23 cellular contexts compared by ENCODE assay signal in genomic region chr15:77371850-77372249, GRCh38.
"Had no signal": no experiment of that assay in that cellular context is flagged by ENCODE, and none has a peak within 500 bp of the region (broad histone marks: within the 10 kb centered on the region; RNA-seq: fewer than 3 reads in every experiment).

No MANE protein-coding gene starts in this region.

- H3K36me3 ChIP-seq: esophagus muscularis mucosa, heart left ventricle, stomach, thyroid gland, upper lobe of right lung had no signal

- H3K27me3 ChIP-seq: esophagus muscularis mucosa, foreskin keratinocyte, heart left ventricle, stomach, thyroid gland, upper lobe of right lung had no signal

- DNase-seq: activated CD4-positive, alpha-beta T cell treated with anti-CD3 and anti-CD28 coated beads, Interleukin-2, amount 50 U/mL, for 1 hour; activated CD4-positive, CD25-positive, alpha-beta regulatory T cell treated with anti-CD3 and anti-CD28 coated beads, Interleukin-2, amount 50 U/mL, for 72 hours; activated CD8-positive, alpha-beta T cell treated with anti-CD3 and anti-CD28 coated beads for 36 hours; activated gamma-delta T cell treated with Interleukin-2 at 50 U/mL for 16 hours; activated naive CD4-positive, alpha-beta T cell treated with anti-CD3 and anti-CD28 coated beads, Interleukin-2, amount 50 U/mL, for 16 hours; activated T-cell treated with anti-CD3 and anti-CD28 coated beads, Interleukin-2, amount 50 U/mL, for 4 hours; amniotic stem cell; central memory CD4-positive, alpha-beta T cell; effector CD4-positive, alpha-beta T cell; foreskin keratinocyte; heart left ventricle; hypothalamus; immature natural killer cell; mesenchymal stem cell; stimulated activated CD4-positive, alpha-beta T cell treated with anti-CD3 and anti-CD28 coated beads, Interleukin-12 subunit alpha, Interleukin-12 subunit beta, amount 100 ng/mL, for 4 hours; stimulated activated CD4-positive, alpha-beta T cell treated with anti-CD3 and anti-CD28 coated beads, Interleukin-4, amount 100 ng/mL, for 1 hour; stomach; T-cell; thyroid gland; upper lobe of right lung had no signal

- H3K27ac ChIP-seq: esophagus muscularis mucosa, foreskin keratinocyte, heart left ventricle, skin epidermis, stomach, thyroid gland, upper lobe of right lung, VCaP had no signal

- H3K9me3 ChIP-seq: esophagus muscularis mucosa, stomach, thyroid gland, upper lobe of right lung had no signal

- H3K4me1 ChIP-seq: esophagus muscularis mucosa, foreskin keratinocyte, stomach, thyroid gland, upper lobe of right lung had no signal

- H3K4me3 ChIP-seq: esophagus muscularis mucosa, heart left ventricle, skin epidermis, stomach, thyroid gland, upper lobe of right lung had no signal
